In the genomic region with DNA sequence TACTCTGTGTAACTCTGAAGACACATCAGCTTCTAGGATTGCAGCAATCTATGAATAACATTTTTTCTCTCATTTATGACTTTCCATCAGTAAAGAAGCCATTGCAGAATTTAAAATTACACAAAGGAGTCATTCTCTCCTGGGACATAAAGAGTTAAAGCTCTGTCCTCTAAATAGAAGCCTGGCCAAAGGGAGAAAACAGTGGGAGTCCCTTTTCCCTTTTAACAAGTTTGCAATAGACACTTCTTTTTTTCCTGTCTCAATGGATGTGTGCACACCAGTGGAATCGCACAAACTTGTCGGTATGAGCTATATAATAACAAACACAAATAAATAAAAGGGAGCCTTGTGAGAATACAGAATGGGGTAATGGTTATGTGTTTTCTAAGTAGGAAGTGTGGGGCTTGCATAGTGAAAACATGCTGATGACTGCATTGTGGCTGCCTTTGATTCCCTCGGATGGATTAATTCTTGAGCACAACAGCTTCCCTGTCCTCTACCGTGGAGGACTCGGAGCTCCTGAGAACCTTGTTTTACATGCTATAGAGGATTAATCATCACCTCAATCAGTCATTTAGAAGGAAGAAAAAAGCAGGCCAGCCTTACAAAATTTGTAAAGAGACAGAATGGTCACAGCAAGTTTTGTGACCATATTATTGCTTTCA, we compare ENCODE assay signal across 24 cellular contexts.
A peak's percentile ranks its signal among the peaks of the same experiment; 100 is the strongest.
DNase-seq lines count a peak whose midpoint lies in the region; ATAC-seq lines count a peak whose summit lies in the region.
"Had no signal": no experiment of that assay in that cellular context is flagged by ENCODE, and none has a peak within 500 bp of the region (broad histone marks: within the 10 kb centered on the region; RNA-seq: fewer than 3 reads in every experiment).

No MANE protein-coding gene starts in this region.

- peaks cover 43 to 70% (median 56%) of the 10 kb centered on the region in 11 experiments for H3K36me3 ChIP-seq in BLaER1 treated with 17β-estradiol and CSF1 and Interleukin-3, amounts not matched to agents 10 nM and 100 nM
- H3K36me3 ChIP-seq in iPS-18a (ENCODE audit: control insufficient read depth, low read depth, low read length) = no peaks in the 10 kb centered on the region
- H3K36me3 ChIP-seq: prostate gland had no signal

- H3K27me3 ChIP-seq in BLaER1 treated with 17β-estradiol and CSF1 and Interleukin-3, amounts not matched to agents 10 nM and 100 nM = no peaks in the 10 kb centered on the region
- H3K27me3 ChIP-seq in iPS-18a (ENCODE audit: control insufficient read depth, insufficient read depth, low read length) = no peaks in the 10 kb centered on the region
- H3K27me3 ChIP-seq: spleen had no signal

- H4K20me1 ChIP-seq in BLaER1 treated with 17β-estradiol and CSF1 and Interleukin-3, amounts not matched to agents 10 nM and 100 nM = peaks cover 0 to 23% (median 0%) of the 10 kb centered on the region in 11 experiments; a peak in 8 of 22 replicates

- H3K4me3 ChIP-seq in BLaER1 treated with 17β-estradiol and CSF1 and Interleukin-3, amounts not matched to agents 10 nM and 100 nM = no peak overlapping the region
- H3K4me3 ChIP-seq in iPS-18a (ENCODE audit: low read length) = peak overlapping the region; percentile 44
- H3K4me3 ChIP-seq: A549, GM12878, prostate gland, spleen had no signal

- H3K9ac ChIP-seq in BLaER1 treated with 17β-estradiol and CSF1 and Interleukin-3, amounts not matched to agents 10 nM and 100 nM = no peak overlapping the region
- no peak overlapping the region for H3K9ac ChIP-seq in iPS-18a (ENCODE audit: low read length)

- H3K27ac ChIP-seq in BLaER1 treated with 17β-estradiol and CSF1 and Interleukin-3, amounts not matched to agents 10 nM and 100 nM = no peak overlapping the region
- no peak overlapping the region for H3K27ac ChIP-seq in iPS-18a (ENCODE audit: low read length)
- H3K27ac ChIP-seq: A549, C4-2B, prostate gland, spleen had no signal

- peak; percentile 22 for DNase-seq in amniotic epithelial cell (ENCODE audit: low read depth)
- peak; percentile 23 for DNase-seq in non-pigmented ciliary epithelial cell (ENCODE audit: low read depth)
- DNase-seq in NOMO-1 (lab: John Stamatoyannopoulos, UW; ENCODE audit: unreplicated experiment in 2 of 2) = no peak
- no peak for DNase-seq in KG1 (lab: John Stamatoyannopoulos, UW)
- no peak for DNase-seq in NCI-H524 treated with DMSO at 0.1 percent for 48 hours (lab: John Stamatoyannopoulos, UW)
- DNase-seq: activated gamma-delta T cell; amniotic stem cell; cerebellar nuclear complex; effector memory CD8-positive, alpha-beta T cell; Karpas-422; naive B cell; NCI-H1048; NCI-H524; spleen; stimulated activated CD4-positive, alpha-beta T cell treated with anti-CD3 and anti-CD28 coated beads, Interleukin-4, amount 100 ng/mL, for 4 hours; T-cell had no signal

- H3K4me1 ChIP-seq in BLaER1 treated with 17β-estradiol and CSF1 and Interleukin-3, amounts not matched to agents 10 nM and 100 nM = peaks cover 23 to 75% (median 71%) of the 10 kb centered on the region in 10 experiments
- peaks cover 45% of the 10 kb centered on the region for H3K4me1 ChIP-seq in iPS-18a (ENCODE audit: control insufficient read depth, low read depth, low read length)
- H3K4me1 ChIP-seq: prostate gland had no signal

- peak overlapping the region in 7 of 11 experiments; percentile 1 to 85 (median 79); a peak in 11 of 22 replicates for H3K4me2 ChIP-seq in BLaER1 treated with 17β-estradiol and CSF1 and Interleukin-3, amounts not matched to agents 10 nM and 100 nM
- H3K4me2 ChIP-seq: A549 had no signal

- ATAC-seq in GM18511 (IDR thresholded peaks at IDR 0.05; ENCODE audit: unreplicated experiment) = no peak
- ATAC-seq: A549; effector memory CD8-positive, alpha-beta T cell; GM12878; Right ventricle myocardium inferior; T-cell had no signal

- peaks cover 9 to 15% (median 12%) of the 10 kb centered on the region in 11 experiments; a peak in 17 of 22 replicates for H3K9me3 ChIP-seq in BLaER1 treated with 17β-estradiol and CSF1 and Interleukin-3, amounts not matched to agents 10 nM and 100 nM (replicated peaks in 1 of 11)
- H3K9me3 ChIP-seq in iPS-18a (ENCODE audit: control insufficient read depth, low read depth, low read length) = no peaks in the 10 kb centered on the region
- H3K9me3 ChIP-seq: A549, prostate gland, spleen had no signal

Comparison
In these comparisons a context has a peak if more than half of its experiments do, and no peak if none do; other contexts are left out.
1. DNase-seq: peak in amniotic epithelial cell (single experiment) and non-pigmented ciliary epithelial cell (single experiment); none in NOMO-1 (0 of 2), KG1 (single experiment) and NCI-H524 treated with DMSO at 0.1 percent for 48 hours (single experiment).